15 cellular contexts compared by ENCODE assay signal in genomic region chr3:126107203-126107939, GRCh38. TPM values are rescaled to one million over a fixed set of nuclear protein-coding genes. Genes with fewer than 3 reads are reported as not detected.
DNase-seq lines count a peak whose midpoint lies in the region; ATAC-seq and TF ChIP-seq lines count a peak whose summit lies in the region.
"Had no signal": no experiment of that assay in that cellular context is flagged by ENCODE, and none has a peak within 500 bp of the region (broad histone marks: within the 10 kb centered on the region; RNA-seq: fewer than 3 reads in every experiment).

No MANE protein-coding gene starts in this region.

- POLR2A ChIA-PET in RWPE1 (lab: Yijun Ruan, JAX; ENCODE audit: low non-redundant PET), result no interaction called here

- no peaks in the 10 kb centered on the region for H3K4me1 Mint-ChIP-seq in natural killer cell

- TF ChIP-seq CTCF in colonic mucosa (IDR thresholded peaks at IDR 0.05), result no peak
- TF ChIP-seq CTCF in natural killer cell (IDR thresholded peaks at IDR 0.05), result no peak
- no peak for TF ChIP-seq CTCF in tibial artery (IDR thresholded peaks at IDR 0.05)
- no peak for TF ChIP-seq CTCF in RWPE1 (conservative IDR thresholded peaks at IDR 0.05; ENCODE audit: low read depth)

- intact Hi-C loops in colonic mucosa (cut with DNase I) (no loop called here), natural killer cell (cut with micrococcal nuclease) (no loop called here), tibial artery (cut with DNase I; ENCODE audit: low total_unique reads) (no loop called here)

- H3K4me3 ChIP-seq in colonic mucosa (no peak overlapping the region), tibial artery (no peak overlapping the region)
- H3K4me3 ChIP-seq: MG63 had no signal

- H3K27ac ChIP-seq in colonic mucosa (no peak overlapping the region), tibial artery (no peak overlapping the region), RWPE1 (no peak overlapping the region)

- no peak overlapping the region for H3K9ac ChIP-seq in colonic mucosa (ENCODE audit: low read depth in 2 of 2, low read length in 2 of 2)

- H3K27me3 ChIP-seq in colonic mucosa (no peaks in the 10 kb centered on the region), tibial artery (no peaks in the 10 kb centered on the region)
- H3K27me3 ChIP-seq: MG63 had no signal

- no peaks in the 10 kb centered on the region for H3K9me3 Mint-ChIP-seq in natural killer cell

- CTCF ChIA-PET in RWPE1 (lab: Yijun Ruan, JAX), result interaction anchor here (0.6 kb wide), 1 partner anchor 116 kb away, joined by 3 read pairs; no protein-coding TSS in a partner anchor

- no peak overlapping the region for H3K27ac Mint-ChIP-seq in natural killer cell

- H3K27me3 Mint-ChIP-seq in natural killer cell (ENCODE audit: low read depth in 2 of 2), result no peaks in the 10 kb centered on the region

- H3K36me3 ChIP-seq in colonic mucosa (no peaks in the 10 kb centered on the region), tibial artery (peaks cover 0 to 59% (median 0%) of the 10 kb centered on the region in 3 donors)
- H3K36me3 ChIP-seq: MG63 had no signal

- H3K36me3 Mint-ChIP-seq in natural killer cell, result no peaks in the 10 kb centered on the region

- H3K9me3 ChIP-seq in colonic mucosa (no peaks in the 10 kb centered on the region), tibial artery (no peaks in the 10 kb centered on the region)
- H3K9me3 ChIP-seq: MG63 had no signal

- no peak for ATAC-seq in natural killer cell

- DNase-seq in activated effector memory CD4-positive, alpha-beta T cell treated with anti-CD3 and anti-CD28 coated beads, Interleukin-2, amount 50 U/mL, for 16 hours, result peak; percentile 53
- no peak for DNase-seq in activated effector memory CD4-positive, alpha-beta T cell treated with Interleukin-2 at 50 U/mL for 16 hours
- DNase-seq in colonic mucosa (peak; percentile 7), natural killer cell (peak; percentile 13), tibial artery (peak; percentile 11 to 44), NCI-H128 (lab: John Stamatoyannopoulos, UW; ENCODE audit: unreplicated experiment) (no peak), DMS153 (lab: John Stamatoyannopoulos, UW) (no peak), RWPE1 (ENCODE audit: low spot score) (no peak)
- DNase-seq: C1 segment of cervical spinal cord; MG63; NCI-H1105; NCI-H187; NCI-H69; NK-92 treated with Interleukin-12 subunit alpha and Interleukin-12 subunit beta, amount 100 ng/mL, for 24 hours; OCI-M1 had no signal

- no peak overlapping the region for H3K4me3 Mint-ChIP-seq in natural killer cell

- H3K4me1 ChIP-seq in colonic mucosa (no peaks in the 10 kb centered on the region), tibial artery (peaks cover 3 to 17% (median 16%) of the 10 kb centered on the region in 4 donors)

RNA-seq across cellular contexts. Expression of gene SLC41A3, which starts 23.4 kb away (rescaled TPM):
- total RNA-seq in colonic mucosa (10 to 100 TPM; 27.6 to 33.1 TPM), natural killer cell (10 to 100 TPM; 24.2 to 29.6 (median 27.1) TPM)

Comparison
In these comparisons a context has a peak if more than half of its experiments do, and no peak if none do; other contexts are left out.
1. DNase-seq: peak in activated effector memory CD4-positive, alpha-beta T cell treated with anti-CD3 and anti-CD28 coated beads, Interleukin-2, amount 50 U/mL, for 16 hours (single experiment), colonic mucosa (single experiment), natural killer cell (single experiment) and tibial artery (2 of 2); none in activated effector memory CD4-positive, alpha-beta T cell treated with Interleukin-2 at 50 U/mL for 16 hours (single experiment), NCI-H128 (single experiment), DMS153 (single experiment) and RWPE1 (single experiment).